Comparison of ENCODE assay signal across 29 cellular contexts in the genomic region with DNA sequence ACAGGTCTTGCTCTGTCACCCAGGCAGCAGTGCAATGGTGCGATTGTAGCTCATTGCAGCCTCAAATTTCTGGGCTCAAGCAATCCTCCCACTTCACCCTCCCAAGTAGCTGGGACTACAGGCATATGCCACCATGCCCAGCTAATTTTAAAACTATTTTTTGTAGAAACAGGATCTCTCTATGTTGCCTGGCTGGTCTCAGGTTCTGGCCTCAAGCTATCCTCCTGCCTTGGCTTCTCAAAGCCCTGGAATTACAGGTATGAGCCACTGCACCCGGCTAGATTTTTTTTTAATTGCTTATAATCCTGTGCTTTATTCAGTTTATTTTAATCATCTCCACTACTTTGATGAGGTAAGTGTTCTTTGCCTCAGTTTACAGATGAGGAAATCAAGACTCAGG.
"Had no signal": no experiment of that assay in that cellular context is flagged by ENCODE, and none has a peak within 500 bp of the region (broad histone marks: within the 10 kb centered on the region; RNA-seq: fewer than 3 reads in every experiment).

No MANE protein-coding gene starts in this region.

- H3K9me3 Mint-ChIP-seq: natural killer cell; nephron progenitor cell; neural crest cell; stimulated activated memory B cell treated with anti-CD40 and anti-IgM and Interleukin-4, amounts not matched to agents 10 μg/mL and 1 μg/mL and 100 μg/mL, for 72 hours; stimulated activated naive CD8-positive, alpha-beta T cell treated with anti-CD3 and anti-CD28 coated beads, Interleukin-15, amount 100 ng/mL, for 72 hours had no signal

- H3K9me3 ChIP-seq: neutrophil, pancreas, psoas muscle, spleen, suprapubic skin, testis, tibial artery, transverse colon, upper lobe of right lung, uterus had no signal

- H3K4me1 ChIP-seq: pancreas, psoas muscle, suprapubic skin, testis, tibial artery, transverse colon, upper lobe of right lung, uterus had no signal

- H3K36me3 Mint-ChIP-seq: naive thymus-derived CD4-positive, alpha-beta T cell; natural killer cell; stimulated activated memory B cell treated with anti-CD40 and anti-IgM and Interleukin-4, amounts not matched to agents 10 μg/mL and 1 μg/mL and 100 μg/mL, for 72 hours had no signal

- H3K27ac Mint-ChIP-seq: naive thymus-derived CD4-positive, alpha-beta T cell; natural killer cell; nephron progenitor cell; stimulated activated memory B cell treated with anti-CD40 and anti-IgM and Interleukin-4, amounts not matched to agents 10 μg/mL and 1 μg/mL and 100 μg/mL, for 72 hours; stimulated activated naive CD8-positive, alpha-beta T cell treated with anti-CD3 and anti-CD28 coated beads, Interleukin-15, amount 100 ng/mL, for 72 hours had no signal

- H3K36me3 ChIP-seq: neutrophil, pancreas, spleen, suprapubic skin, tibial artery, transverse colon, upper lobe of right lung, uterus had no signal

- H3K4me3 ChIP-seq: pancreas, psoas muscle, skin epidermis, smooth muscle cell, spleen, suprapubic skin, testis, tibial artery, transverse colon, upper lobe of right lung, uterus had no signal

- ATAC-seq: naive thymus-derived CD4-positive, alpha-beta T cell; natural killer cell; pancreas; psoas muscle; sciatic nerve; stimulated activated naive CD8-positive, alpha-beta T cell treated with anti-CD3 and anti-CD28 coated beads, Interleukin-15, amount 100 ng/mL, for 72 hours; stimulated activated naive CD8-positive, alpha-beta T cell treated with anti-CD3 and anti-CD28 coated beads, Interleukin-15, Interleukin-2, amounts not matched to agents 100 U/mL and 50 U/mL, for 24 hours; upper lobe of right lung had no signal

- H3K27me3 ChIP-seq: spleen, suprapubic skin, testis, transverse colon, upper lobe of right lung, uterus had no signal

- DNase-seq: naive thymus-derived CD4-positive, alpha-beta T cell; natural killer cell; nephron progenitor cell; nucleus accumbens; pancreas; psoas muscle; right cardiac atrium; spleen; stimulated activated CD4-positive, alpha-beta T cell treated with anti-CD3 and anti-CD28 coated beads, Interleukin-12 subunit alpha, Interleukin-12 subunit beta, amount 100 ng/mL, for 4 hours; stimulated activated CD4-positive, alpha-beta T cell treated with anti-CD3 and anti-CD28 coated beads, Interleukin-1b, Interleukin-23, amount 100 ng/mL, for 48 hours; stimulated activated CD4-positive, alpha-beta T cell treated with anti-CD3 and anti-CD28 coated beads, Interleukin-4, amount 100 ng/mL, for 1 hour; stimulated activated CD4-positive, alpha-beta T cell treated with anti-CD3 and anti-CD28 coated beads, Interleukin-4, amount 100 ng/mL, for 4 hours; stimulated activated CD8-positive, alpha-beta memory T cell treated with anti-CD3 and anti-CD28 coated beads, Interleukin-4, amount 100 ng/mL, for 48 hours; stimulated activated naive CD4-positive, alpha-beta T cell; stimulated activated naive CD8-positive, alpha-beta T cell treated with anti-CD3 and anti-CD28 coated beads, Interleukin-15, amount 100 ng/mL, for 72 hours; stimulated activated naive CD8-positive, alpha-beta T cell treated with anti-CD3 and anti-CD28 coated beads, Interleukin-15, Interleukin-2, amounts not matched to agents 100 U/mL and 50 U/mL, for 24 hours; substantia nigra; testis; tibial artery; transverse colon; upper lobe of right lung; uterus had no signal

- H3K4me2 ChIP-seq: smooth muscle cell had no signal

- H3K27ac ChIP-seq: neutrophil, pancreas, psoas muscle, skin epidermis, spleen, suprapubic skin, testis, tibial artery, transverse colon, upper lobe of right lung, uterus had no signal

- H3K4me1 Mint-ChIP-seq: neural crest cell had no signal

- H3K4me3 Mint-ChIP-seq: naive thymus-derived CD4-positive, alpha-beta T cell; natural killer cell; nephron progenitor cell; neural crest cell; stimulated activated memory B cell treated with anti-CD40 and anti-IgM and Interleukin-4, amounts not matched to agents 10 μg/mL and 1 μg/mL and 100 μg/mL, for 72 hours; stimulated activated naive CD8-positive, alpha-beta T cell treated with anti-CD3 and anti-CD28 coated beads, Interleukin-15, amount 100 ng/mL, for 72 hours had no signal
